Comparison of ENCODE assay signal across 32 cellular contexts in the genomic region with DNA sequence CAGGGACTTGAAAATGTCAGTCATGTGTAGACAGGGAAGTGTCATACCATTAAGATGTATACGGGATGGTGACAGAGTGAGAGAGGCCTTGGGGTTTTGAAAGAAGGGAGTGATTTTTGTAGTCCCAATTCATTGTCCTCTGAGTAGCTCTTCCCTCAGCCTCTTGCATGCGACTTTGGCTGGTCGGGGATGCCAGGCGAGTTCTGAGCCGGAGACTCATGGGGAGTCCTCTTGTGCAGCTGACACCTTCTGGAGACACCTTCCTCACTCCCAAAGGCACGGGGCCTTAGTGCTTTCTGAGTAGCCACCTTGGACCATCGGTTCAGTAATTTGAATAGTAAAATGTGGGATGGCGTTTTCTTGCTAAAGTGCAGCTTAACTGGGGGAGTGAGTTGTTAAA.
"Had no signal": no experiment of that assay in that cellular context is flagged by ENCODE, and none has a peak within 500 bp of the region (broad histone marks: within the 10 kb centered on the region; RNA-seq: fewer than 3 reads in every experiment).

No MANE protein-coding gene starts in this region.

- H3K27ac ChIP-seq: heart left ventricle, prostate gland, sigmoid colon, thoracic aorta, upper lobe of left lung, vagina had no signal

- H3K9me3 ChIP-seq: heart left ventricle, pancreas, prostate gland, sigmoid colon, thoracic aorta, upper lobe of left lung, vagina had no signal

- FAIRE-seq: pancreas, small intestine had no signal

- H3K36me3 Mint-ChIP-seq: mesothelial cell of epicardium had no signal

- H3K9me3 Mint-ChIP-seq: activated B cell treated with CpG ODN at 0.5 μM for 24 hours; activated T-helper 2 cell treated with anti-CD3 and anti-CD28 coated beads, Interferon-gamma antibody, Interleukin-2, Interleukin-4, amounts not matched to agents 10 μg/mL and 5 μg/mL and 100 μg/mL, durations not matched to agents 14 hours and 24 hours and 36 hours; central memory CD8-positive, alpha-beta T cell; endodermal cell; mesothelial cell of epicardium; naive B cell; neural crest cell; stimulated activated effector memory CD8-positive, alpha-beta T cell treated with anti-CD3 and anti-CD28 coated beads, Interleukin-12 subunit alpha, Interleukin-12 subunit beta, amount 100 ng/mL, for 72 hours; stimulated activated naive CD8-positive, alpha-beta T cell treated with anti-CD3 and anti-CD28 coated beads, Interleukin-15, Interleukin-2, amounts not matched to agents 100 ng/mL and 50 ng/mL, for 24 hours; T-cell; T-helper 2 cell treated with Interferon-gamma antibody and Interleukin-4, amounts not matched to agents 5 μg/mL and 100 μg/mL, for 36 hours had no signal

- H3K27ac Mint-ChIP-seq: activated B cell treated with CpG ODN at 0.5 μM for 24 hours; activated naive CD8-positive, alpha-beta T cell treated with anti-CD3 and anti-CD28 coated beads, Interleukin-2, amount 10 ng/mL, durations not matched to agents 7 days and 5 days; activated T-helper 2 cell treated with anti-CD3 and anti-CD28 coated beads, Interferon-gamma antibody, Interleukin-2, Interleukin-4, amounts not matched to agents 10 μg/mL and 5 μg/mL and 100 μg/mL, durations not matched to agents 14 hours and 24 hours and 36 hours; dendritic cell treated with granulocyte-macrophage colony-stimulating factor and Interleukin-4, amounts not matched to agents 40 ng/mL and 50 ng/mL, for 4 days; endodermal cell; mesothelial cell of epicardium; stimulated activated effector memory CD8-positive, alpha-beta T cell treated with anti-CD3 and anti-CD28 coated beads, Interleukin-12 subunit alpha, Interleukin-12 subunit beta, amount 100 ng/mL, for 72 hours; T-helper 2 cell treated with Interferon-gamma antibody and Interleukin-4, amounts not matched to agents 5 μg/mL and 100 μg/mL, for 36 hours had no signal

- H3K4me3 ChIP-seq: heart left ventricle, pancreas, prostate gland, sigmoid colon, thoracic aorta, upper lobe of left lung, vagina had no signal

- H3K36me3 ChIP-seq: heart left ventricle, pancreas, prostate gland, sigmoid colon, thoracic aorta, upper lobe of left lung, vagina had no signal

- H3K4me1 ChIP-seq: prostate gland, upper lobe of left lung, vagina had no signal

- H3K27me3 ChIP-seq: heart left ventricle, pancreas, sigmoid colon, upper lobe of left lung, vagina had no signal

- ATAC-seq: esophagus mucosa, heart left ventricle, T-cell had no signal

- DNase-seq: activated B cell treated with CpG ODN at 0.5 μM for 24 hours; activated CD4-positive, alpha-beta T cell treated with anti-CD3 and anti-CD28 coated beads for 4 hours; activated CD4-positive, alpha-beta T cell treated with anti-CD3 and anti-CD28 coated beads, Interleukin-2, amount 50 U/mL, for 48 hours; activated CD8-positive, alpha-beta memory T cell treated with anti-CD3 and anti-CD28 coated beads, Interleukin-2, amount 50 U/mL, for 48 hours; activated naive CD8-positive, alpha-beta T cell treated with anti-CD3 and anti-CD28 coated beads, Interleukin-2, amount 10 ng/mL, durations not matched to agents 7 days and 5 days; activated T-cell treated with anti-CD3 and anti-CD28 coated beads, Interleukin-2, amount 50 U/mL, for 48 hours; amniotic stem cell; endodermal cell; foreskin fibroblast; heart left ventricle; hypothalamus; naive B cell; nucleus accumbens; pancreas; retina; small intestine; stimulated activated CD4-positive, alpha-beta T cell treated with anti-CD3 and anti-CD28 coated beads, Interleukin-4, amount 100 ng/mL, for 24 hours; T-cell; upper lobe of left lung had no signal

- H3K27me3 Mint-ChIP-seq: activated B cell treated with CpG ODN at 0.5 μM for 24 hours; activated naive CD8-positive, alpha-beta T cell treated with anti-CD3 and anti-CD28 coated beads, Interleukin-2, amount 10 ng/mL, durations not matched to agents 7 days and 5 days; central memory CD8-positive, alpha-beta T cell; dendritic cell treated with granulocyte-macrophage colony-stimulating factor and Interleukin-4, amounts not matched to agents 40 ng/mL and 50 ng/mL, for 4 days; stimulated activated naive CD8-positive, alpha-beta T cell treated with anti-CD3 and anti-CD28 coated beads, Interleukin-15, Interleukin-2, amounts not matched to agents 100 ng/mL and 50 ng/mL, for 24 hours; T-cell had no signal

- H3K4me3 Mint-ChIP-seq: activated B cell treated with CpG ODN at 0.5 μM for 24 hours; activated naive CD8-positive, alpha-beta T cell treated with anti-CD3 and anti-CD28 coated beads, Interleukin-2, amount 10 ng/mL, durations not matched to agents 7 days and 5 days; central memory CD8-positive, alpha-beta T cell; dendritic cell treated with granulocyte-macrophage colony-stimulating factor and Interleukin-4, amounts not matched to agents 40 ng/mL and 50 ng/mL, for 4 days; endodermal cell; mesothelial cell of epicardium; neural crest cell; stimulated activated effector memory CD8-positive, alpha-beta T cell treated with anti-CD3 and anti-CD28 coated beads, Interleukin-12 subunit alpha, Interleukin-12 subunit beta, amount 100 ng/mL, for 72 hours; stimulated activated naive CD8-positive, alpha-beta T cell treated with anti-CD3 and anti-CD28 coated beads, Interleukin-15, Interleukin-2, amounts not matched to agents 100 ng/mL and 50 ng/mL, for 24 hours; T-cell; T-helper 2 cell treated with Interferon-gamma antibody and Interleukin-4, amounts not matched to agents 5 μg/mL and 100 μg/mL, for 36 hours had no signal
